ENCODE assay signal across 1 cellular context in the genomic region with DNA sequence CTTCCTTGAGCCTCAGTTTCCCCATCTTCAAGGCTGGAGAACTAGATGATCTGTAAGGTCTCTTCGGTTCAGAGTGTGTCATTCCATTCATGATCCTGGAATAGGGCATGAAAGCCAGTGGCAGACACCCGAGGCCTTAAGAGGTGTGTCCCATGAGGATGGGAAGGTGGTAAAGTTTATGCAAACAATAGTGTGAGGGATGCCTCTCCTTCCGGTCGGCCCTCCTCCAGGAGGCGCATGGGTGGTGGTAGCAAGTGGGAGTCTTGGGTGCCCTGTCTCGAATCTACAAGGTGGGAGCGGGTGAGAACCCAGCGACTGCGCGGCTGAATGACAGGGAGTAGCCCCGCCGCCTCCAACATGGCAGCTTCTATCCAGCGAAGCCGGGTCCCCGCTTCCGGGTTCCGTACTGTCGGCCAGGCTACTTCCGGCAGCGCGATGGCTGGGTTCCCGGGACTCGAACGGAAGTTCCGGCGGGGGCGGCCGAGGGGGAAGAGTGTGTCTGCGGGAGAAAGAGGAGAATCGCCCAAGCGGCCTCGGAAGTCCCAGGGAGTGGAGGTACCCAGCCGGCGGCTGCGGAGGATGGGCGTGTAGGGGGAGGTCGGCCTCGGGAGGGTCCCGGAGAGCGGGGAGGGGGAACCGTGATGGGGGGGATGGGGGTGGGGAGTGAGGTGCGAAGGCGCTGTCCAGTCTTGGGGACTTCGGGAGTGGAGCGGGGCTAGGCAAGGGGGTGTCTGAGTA.
A peak's percentile ranks its signal among the peaks of the same experiment; 100 is the strongest.
TF ChIP-seq lines count a peak whose summit lies in the region.

A gene (plus strand): TSS at position 450 of the 738 bp plus-strand sequence. CDS start 1,538 bp downstream, outside the sequence.

TF ChIP-seq in HepG2, 621 proteins besides CTCF, POLR2A, EP300 and RAD21 (continued from another document and continues in another):
- TF ChIP-seq, protein P1, sequence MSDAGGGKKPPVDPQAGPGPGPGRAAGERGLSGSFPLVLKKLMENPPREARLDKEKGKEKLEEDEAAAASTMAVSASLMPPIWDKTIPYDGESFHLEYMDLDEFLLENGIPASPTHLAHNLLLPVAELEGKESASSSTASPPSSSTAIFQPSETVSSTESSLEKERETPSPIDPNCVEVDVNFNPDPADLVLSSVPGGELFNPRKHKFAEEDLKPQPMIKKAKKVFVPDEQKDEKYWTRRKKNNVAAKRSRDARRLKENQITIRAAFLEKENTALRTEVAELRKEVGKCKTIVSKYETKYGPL (CRISPR knock-in tag; IDR thresholded peaks at IDR 0.05): no peak
- TF ChIP-seq ZNF432 (CRISPR knock-in tag; IDR thresholded peaks at IDR 0.05; ENCODE audit: borderline replicate concordance): no peak
- no peak for TF ChIP-seq HNF4G (IDR thresholded peaks at IDR 0.05; ENCODE audit: borderline replicate concordance, low read depth, low read length)
- no peak for TF ChIP-seq HNF4G (CRISPR knock-in tag; IDR thresholded peaks at IDR 0.05; ENCODE audit: borderline replicate concordance, low read depth)
- TF ChIP-seq, protein P2, sequence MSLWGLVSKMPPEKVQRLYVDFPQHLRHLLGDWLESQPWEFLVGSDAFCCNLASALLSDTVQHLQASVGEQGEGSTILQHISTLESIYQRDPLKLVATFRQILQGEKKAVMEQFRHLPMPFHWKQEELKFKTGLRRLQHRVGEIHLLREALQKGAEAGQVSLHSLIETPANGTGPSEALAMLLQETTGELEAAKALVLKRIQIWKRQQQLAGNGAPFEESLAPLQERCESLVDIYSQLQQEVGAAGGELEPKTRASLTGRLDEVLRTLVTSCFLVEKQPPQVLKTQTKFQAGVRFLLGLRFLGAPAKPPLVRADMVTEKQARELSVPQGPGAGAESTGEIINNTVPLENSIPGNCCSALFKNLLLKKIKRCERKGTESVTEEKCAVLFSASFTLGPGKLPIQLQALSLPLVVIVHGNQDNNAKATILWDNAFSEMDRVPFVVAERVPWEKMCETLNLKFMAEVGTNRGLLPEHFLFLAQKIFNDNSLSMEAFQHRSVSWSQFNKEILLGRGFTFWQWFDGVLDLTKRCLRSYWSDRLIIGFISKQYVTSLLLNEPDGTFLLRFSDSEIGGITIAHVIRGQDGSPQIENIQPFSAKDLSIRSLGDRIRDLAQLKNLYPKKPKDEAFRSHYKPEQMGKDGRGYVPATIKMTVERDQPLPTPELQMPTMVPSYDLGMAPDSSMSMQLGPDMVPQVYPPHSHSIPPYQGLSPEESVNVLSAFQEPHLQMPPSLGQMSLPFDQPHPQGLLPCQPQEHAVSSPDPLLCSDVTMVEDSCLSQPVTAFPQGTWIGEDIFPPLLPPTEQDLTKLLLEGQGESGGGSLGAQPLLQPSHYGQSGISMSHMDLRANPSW (CRISPR knock-in tag; IDR thresholded peaks at IDR 0.05; ENCODE audit: borderline replicate concordance): no peak
- no peak for TF ChIP-seq ZNF256 (CRISPR knock-in tag; conservative IDR thresholded peaks at IDR 0.05)
- TF ChIP-seq ZNF253 (CRISPR knock-in tag; IDR thresholded peaks at IDR 0.05; ENCODE audit: borderline replicate concordance): no peak
- TF ChIP-seq ZSCAN20 (CRISPR knock-in tag; IDR thresholded peaks at IDR 0.05; ENCODE audit: borderline replicate concordance): no peak
- TF ChIP-seq RFXAP (CRISPR knock-in tag; IDR thresholded peaks at IDR 0.05; ENCODE audit: borderline replicate concordance): no peak
- TF ChIP-seq NR2F2 (IDR thresholded peaks at IDR 0.05; ENCODE audit: borderline replicate concordance, low read depth): no peak
- TF ChIP-seq, protein P3, sequence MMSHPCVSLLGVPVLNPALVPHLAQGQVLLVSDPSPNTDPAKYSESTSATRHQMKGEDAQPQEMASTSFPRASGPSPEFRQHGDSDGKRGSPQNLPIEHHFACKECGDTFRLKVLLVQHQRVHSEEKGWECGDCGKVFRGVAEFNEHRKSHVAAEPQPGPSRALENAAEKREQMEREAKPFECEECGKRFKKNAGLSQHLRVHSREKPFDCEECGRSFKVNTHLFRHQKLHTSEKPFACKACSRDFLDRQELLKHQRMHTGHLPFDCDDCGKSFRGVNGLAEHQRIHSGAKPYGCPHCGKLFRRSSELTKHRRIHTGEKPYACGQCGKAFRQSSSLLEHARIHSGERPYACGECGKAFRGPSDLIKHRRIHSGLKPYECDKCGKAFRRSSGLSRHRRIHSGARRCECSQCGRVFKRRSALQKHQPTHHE (CRISPR knock-in tag; IDR thresholded peaks at IDR 0.05; ENCODE audit: borderline replicate concordance): no peak
- TF ChIP-seq HCFC1 (IDR thresholded peaks at IDR 0.05; ENCODE audit: low read depth, low read length): peak; percentile 60; the same call in 1 of the 2 replicates
- TF ChIP-seq ZNF660 (CRISPR knock-in tag; IDR thresholded peaks at IDR 0.05; ENCODE audit: borderline replicate concordance, low read depth): no peak
- TF ChIP-seq KDM2A (CRISPR knock-in tag; IDR thresholded peaks at IDR 0.05; ENCODE audit: borderline replicate concordance, low read depth): peak; percentile 91
- no peak for TF ChIP-seq ZNF343 (CRISPR knock-in tag; IDR thresholded peaks at IDR 0.05)
- TF ChIP-seq MAZ (IDR thresholded peaks at IDR 0.05; ENCODE audit: borderline replicate concordance, low read depth, low read length): peak; percentile 72; the same call in 1 of the 2 replicates
- TF ChIP-seq MAZ (CRISPR knock-in tag; IDR thresholded peaks at IDR 0.05; ENCODE audit: low read depth): peak; percentile 75; the same call in 1 of the 2 replicates
- TF ChIP-seq, protein P4, sequence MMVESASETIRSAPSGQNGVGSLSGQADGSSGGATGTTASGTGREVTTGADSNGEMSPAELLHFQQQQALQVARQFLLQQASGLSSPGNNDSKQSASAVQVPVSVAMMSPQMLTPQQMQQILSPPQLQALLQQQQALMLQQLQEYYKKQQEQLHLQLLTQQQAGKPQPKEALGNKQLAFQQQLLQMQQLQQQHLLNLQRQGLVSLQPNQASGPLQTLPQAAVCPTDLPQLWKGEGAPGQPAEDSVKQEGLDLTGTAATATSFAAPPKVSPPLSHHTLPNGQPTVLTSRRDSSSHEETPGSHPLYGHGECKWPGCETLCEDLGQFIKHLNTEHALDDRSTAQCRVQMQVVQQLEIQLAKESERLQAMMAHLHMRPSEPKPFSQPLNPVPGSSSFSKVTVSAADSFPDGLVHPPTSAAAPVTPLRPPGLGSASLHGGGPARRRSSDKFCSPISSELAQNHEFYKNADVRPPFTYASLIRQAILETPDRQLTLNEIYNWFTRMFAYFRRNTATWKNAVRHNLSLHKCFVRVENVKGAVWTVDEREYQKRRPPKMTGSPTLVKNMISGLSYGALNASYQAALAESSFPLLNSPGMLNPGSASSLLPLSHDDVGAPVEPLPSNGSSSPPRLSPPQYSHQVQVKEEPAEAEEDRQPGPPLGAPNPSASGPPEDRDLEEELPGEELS (CRISPR knock-in tag; IDR thresholded peaks at IDR 0.05): no peak
- no peak for TF ChIP-seq SNAI1 (CRISPR knock-in tag; IDR thresholded peaks at IDR 0.05; ENCODE audit: borderline replicate concordance)
- TF ChIP-seq ZNF678 (CRISPR knock-in tag; IDR thresholded peaks at IDR 0.05): no peak
- TF ChIP-seq NRL (CRISPR knock-in tag; IDR thresholded peaks at IDR 0.05; ENCODE audit: borderline replicate concordance): no peak
- TF ChIP-seq, protein P5, sequence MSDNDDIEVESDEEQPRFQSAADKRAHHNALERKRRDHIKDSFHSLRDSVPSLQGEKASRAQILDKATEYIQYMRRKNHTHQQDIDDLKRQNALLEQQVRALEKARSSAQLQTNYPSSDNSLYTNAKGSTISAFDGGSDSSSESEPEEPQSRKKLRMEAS (IDR thresholded peaks at IDR 0.05): peak; percentile 45; the same call in 1 of the 2 replicates
- no peak for TF ChIP-seq ZNF260 (CRISPR knock-in tag; IDR thresholded peaks at IDR 0.05; ENCODE audit: borderline replicate concordance, low read depth)
- TF ChIP-seq MYNN (CRISPR knock-in tag; IDR thresholded peaks at IDR 0.05; ENCODE audit: low read depth): no peak
- TF ChIP-seq CC2D1A (CRISPR knock-in tag; IDR thresholded peaks at IDR 0.05): no peak
- TF ChIP-seq, protein P6, sequence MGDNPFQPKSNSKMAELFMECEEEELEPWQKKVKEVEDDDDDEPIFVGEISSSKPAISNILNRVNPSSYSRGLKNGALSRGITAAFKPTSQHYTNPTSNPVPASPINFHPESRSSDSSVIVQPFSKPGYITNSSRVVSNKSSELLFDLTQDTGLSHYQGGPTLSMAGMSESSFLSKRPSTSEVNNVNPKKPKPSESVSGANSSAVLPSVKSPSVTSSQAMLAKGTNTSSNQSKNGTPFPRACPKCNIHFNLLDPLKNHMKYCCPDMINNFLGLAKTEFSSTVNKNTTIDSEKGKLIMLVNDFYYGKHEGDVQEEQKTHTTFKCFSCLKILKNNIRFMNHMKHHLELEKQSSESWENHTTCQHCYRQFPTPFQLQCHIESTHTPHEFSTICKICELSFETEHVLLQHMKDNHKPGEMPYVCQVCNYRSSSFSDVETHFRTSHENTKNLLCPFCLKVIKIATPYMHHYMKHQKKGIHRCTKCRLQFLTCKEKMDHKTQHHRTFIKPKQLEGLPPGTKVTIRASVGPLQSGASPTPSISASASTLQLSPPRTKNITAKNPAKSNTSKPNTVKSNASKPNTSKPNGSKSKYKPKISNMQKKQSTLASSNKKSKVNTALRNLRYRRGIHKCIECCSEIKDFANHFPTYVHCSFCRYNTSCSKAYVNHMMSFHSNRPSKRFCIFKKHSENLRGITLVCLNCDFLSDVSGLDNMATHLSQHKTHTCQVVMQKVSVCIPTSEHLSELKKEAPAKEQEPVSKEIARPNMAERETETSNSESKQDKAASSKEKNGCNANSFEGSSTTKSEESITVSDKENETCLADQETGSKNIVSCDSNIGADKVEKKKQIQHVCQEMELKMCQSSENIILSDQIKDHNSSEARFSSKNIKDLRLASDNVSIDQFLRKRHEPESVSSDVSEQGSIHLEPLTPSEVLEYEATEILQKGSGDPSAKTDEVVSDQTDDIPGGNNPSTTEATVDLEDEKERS (CRISPR knock-in tag; IDR thresholded peaks at IDR 0.05): no peak
- TF ChIP-seq, protein P7, sequence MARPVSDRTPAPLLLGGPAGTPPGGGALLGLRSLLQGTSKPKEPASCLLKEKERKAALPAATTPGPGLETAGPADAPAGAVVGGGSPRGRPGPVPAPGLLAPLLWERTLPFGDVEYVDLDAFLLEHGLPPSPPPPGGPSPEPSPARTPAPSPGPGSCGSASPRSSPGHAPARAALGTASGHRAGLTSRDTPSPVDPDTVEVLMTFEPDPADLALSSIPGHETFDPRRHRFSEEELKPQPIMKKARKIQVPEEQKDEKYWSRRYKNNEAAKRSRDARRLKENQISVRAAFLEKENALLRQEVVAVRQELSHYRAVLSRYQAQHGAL (CRISPR knock-in tag; IDR thresholded peaks at IDR 0.05; ENCODE audit: not compliant biosample characterization): no peak
- no peak; the same call in 1 of the 2 replicates for TF ChIP-seq CCDC6 (CRISPR knock-in tag; IDR thresholded peaks at IDR 0.05)
- no peak for TF ChIP-seq HMG20A (CRISPR knock-in tag; IDR thresholded peaks at IDR 0.05; ENCODE audit: borderline replicate concordance)
- TF ChIP-seq, protein P8, sequence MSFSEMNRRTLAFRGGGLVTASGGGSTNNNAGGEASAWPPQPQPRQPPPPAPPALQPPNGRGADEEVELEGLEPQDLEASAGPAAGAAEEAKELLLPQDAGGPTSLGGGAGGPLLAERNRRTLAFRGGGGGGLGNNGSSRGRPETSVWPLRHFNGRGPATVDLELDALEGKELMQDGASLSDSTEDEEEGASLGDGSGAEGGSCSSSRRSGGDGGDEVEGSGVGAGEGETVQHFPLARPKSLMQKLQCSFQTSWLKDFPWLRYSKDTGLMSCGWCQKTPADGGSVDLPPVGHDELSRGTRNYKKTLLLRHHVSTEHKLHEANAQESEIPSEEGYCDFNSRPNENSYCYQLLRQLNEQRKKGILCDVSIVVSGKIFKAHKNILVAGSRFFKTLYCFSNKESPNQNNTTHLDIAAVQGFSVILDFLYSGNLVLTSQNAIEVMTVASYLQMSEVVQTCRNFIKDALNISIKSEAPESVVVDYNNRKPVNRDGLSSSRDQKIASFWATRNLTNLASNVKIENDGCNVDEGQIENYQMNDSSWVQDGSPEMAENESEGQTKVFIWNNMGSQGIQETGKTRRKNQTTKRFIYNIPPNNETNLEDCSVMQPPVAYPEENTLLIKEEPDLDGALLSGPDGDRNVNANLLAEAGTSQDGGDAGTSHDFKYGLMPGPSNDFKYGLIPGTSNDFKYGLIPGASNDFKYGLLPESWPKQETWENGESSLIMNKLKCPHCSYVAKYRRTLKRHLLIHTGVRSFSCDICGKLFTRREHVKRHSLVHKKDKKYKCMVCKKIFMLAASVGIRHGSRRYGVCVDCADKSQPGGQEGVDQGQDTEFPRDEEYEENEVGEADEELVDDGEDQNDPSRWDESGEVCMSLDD (CRISPR knock-in tag; IDR thresholded peaks at IDR 0.05; ENCODE audit: borderline replicate concordance): no peak
- TF ChIP-seq ZNF768 (CRISPR knock-in tag; IDR thresholded peaks at IDR 0.05): peak; percentile 30; the same call in 1 of the 2 replicates
- TF ChIP-seq POLR2G (IDR thresholded peaks at IDR 0.05; ENCODE audit: low read depth, low read length): peak; percentile 83
- no peak for TF ChIP-seq LCORL (IDR thresholded peaks at IDR 0.05)
- TF ChIP-seq LCORL (CRISPR knock-in tag; IDR thresholded peaks at IDR 0.05): peak; percentile 60; the same call in 1 of the 2 replicates
- no peak for TF ChIP-seq HNRNPH1 (optimal IDR thresholded peaks at IDR 0.05; ENCODE audit: low read depth, low read length)
- TF ChIP-seq JUND (CRISPR knock-in tag; IDR thresholded peaks at IDR 0.05): no peak
- no peak for TF ChIP-seq ZNF33A (CRISPR knock-in tag; IDR thresholded peaks at IDR 0.05; ENCODE audit: borderline replicate concordance)
- peak; percentile 43; the same call in 1 of the 2 replicates for TF ChIP-seq MYC (CRISPR knock-in tag; IDR thresholded peaks at IDR 0.05; ENCODE audit: borderline replicate concordance)
- TF ChIP-seq, protein P9, sequence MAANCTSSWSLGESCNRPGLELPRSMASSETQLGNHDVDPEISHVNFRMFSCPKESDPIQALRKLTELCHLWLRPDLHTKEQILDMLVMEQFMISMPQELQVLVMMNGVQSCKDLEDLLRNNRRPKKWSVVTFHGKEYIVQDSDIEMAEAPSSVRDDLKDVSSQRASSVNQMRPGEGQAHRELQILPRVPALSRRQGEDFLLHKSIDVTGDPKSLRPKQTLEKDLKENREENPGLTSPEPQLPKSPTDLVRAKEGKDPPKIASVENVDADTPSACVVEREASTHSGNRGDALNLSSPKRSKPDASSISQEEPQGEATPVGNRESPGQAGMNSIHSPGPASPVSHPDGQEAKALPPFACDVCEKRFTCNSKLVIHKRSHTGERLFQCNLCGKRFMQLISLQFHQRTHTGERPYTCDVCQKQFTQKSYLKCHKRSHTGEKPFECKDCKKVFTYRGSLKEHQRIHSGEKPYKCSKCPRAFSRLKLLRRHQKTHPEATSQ (CRISPR knock-in tag; IDR thresholded peaks at IDR 0.05; ENCODE audit: borderline replicate concordance): no peak
- TF ChIP-seq ZFP90 (CRISPR knock-in tag; IDR thresholded peaks at IDR 0.05; ENCODE audit: borderline replicate concordance): 0 out of 2 replicates have a peak, but pooled peaks have one; percentile 46
